In the genomic region with DNA sequence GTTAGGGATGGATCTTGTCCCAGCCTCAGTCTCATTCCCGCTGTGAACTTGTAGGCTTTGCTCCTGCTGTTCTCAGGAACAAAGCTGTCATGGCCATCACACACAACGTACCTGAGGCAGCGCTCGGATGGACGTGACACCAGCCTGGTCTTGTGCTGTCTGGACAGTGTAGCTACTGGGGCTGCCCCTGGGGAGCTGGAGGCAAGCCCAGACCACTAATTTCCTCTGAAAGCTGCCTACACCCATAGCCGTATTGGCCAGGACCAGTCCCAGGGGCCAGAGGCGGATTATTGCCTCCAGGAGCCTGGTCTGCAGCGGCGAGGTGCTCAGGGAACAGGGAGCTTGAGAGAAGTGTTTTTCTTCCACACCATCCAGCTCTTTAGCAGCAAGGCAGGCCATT, we compare ENCODE assay signal across 15 cellular contexts.
"Had no signal": no experiment of that assay in that cellular context is flagged by ENCODE, and none has a peak within 500 bp of the region (broad histone marks: within the 10 kb centered on the region; RNA-seq: fewer than 3 reads in every experiment).

No MANE protein-coding gene starts in this region.

- H3K9me3 Mint-ChIP-seq: activated naive CD4-positive, alpha-beta T cell treated with anti-CD3 and anti-CD28 coated beads for 36 hours; activated T-helper 1 cell treated with anti-CD3 and anti-CD28 coated beads, Interleukin-12 subunit alpha, Interleukin-12 subunit beta, Interleukin-2, Interleukin-4 antibody, amounts not matched to agents 30 ng/mL and 10 ng/mL and 1 ng/mL, durations not matched to agents 14 hours and 24 hours and 36 hours; neural crest cell; stimulated activated naive CD8-positive, alpha-beta T cell treated with anti-CD3 and anti-CD28 coated beads, Interleukin-15, Interleukin-2, amounts not matched to agents 100 ng/mL and 50 ng/mL, for 24 hours had no signal

- FAIRE-seq: islet of Langerhans had no signal

- DNase-seq: activated CD4-positive, alpha-beta T cell treated with anti-CD3 and anti-CD28 coated beads, Interleukin-2, amount 50 U/mL, for 48 hours; activated CD4-positive, CD25-positive, alpha-beta regulatory T cell; activated naive CD4-positive, alpha-beta T cell treated with anti-CD3 and anti-CD28 coated beads for 36 hours; effector memory CD4-positive, alpha-beta T cell; ovary; stimulated activated CD4-positive, alpha-beta T cell treated with anti-CD3 and anti-CD28 coated beads, Interleukin-15, amount 100 ng/mL, for 24 hours; stimulated activated CD4-positive, alpha-beta T cell treated with anti-CD3 and anti-CD28 coated beads, Interleukin-4, amount 100 ng/mL, for 24 hours; T-helper 17 cell; testis had no signal

- H3K4me1 ChIP-seq: testis had no signal

- H3K27ac Mint-ChIP-seq: activated naive CD4-positive, alpha-beta T cell treated with anti-CD3 and anti-CD28 coated beads for 36 hours; activated T-helper 1 cell treated with anti-CD3 and anti-CD28 coated beads, Interleukin-12 subunit alpha, Interleukin-12 subunit beta, Interleukin-2, Interleukin-4 antibody, amounts not matched to agents 30 ng/mL and 10 ng/mL and 1 ng/mL, durations not matched to agents 14 hours and 24 hours and 36 hours; T-helper 17 cell had no signal

- H3K27me3 Mint-ChIP-seq: stimulated activated naive CD8-positive, alpha-beta T cell treated with anti-CD3 and anti-CD28 coated beads, Interleukin-15, Interleukin-2, amounts not matched to agents 100 ng/mL and 50 ng/mL, for 24 hours; T-helper 17 cell had no signal

- H3K27ac ChIP-seq: coronary artery, epithelial cell of prostate, ovary, testis had no signal

- H3K36me3 ChIP-seq: ovary had no signal

- H3K27me3 ChIP-seq: ovary, testis had no signal

- H3K4me3 ChIP-seq: coronary artery, ovary, testis had no signal

- ATAC-seq: T-helper 17 cell had no signal

- H3K9me3 ChIP-seq: ovary, testis had no signal

- H3K4me3 Mint-ChIP-seq: activated naive CD4-positive, alpha-beta T cell treated with anti-CD3 and anti-CD28 coated beads for 36 hours; activated T-helper 1 cell treated with anti-CD3 and anti-CD28 coated beads, Interleukin-12 subunit alpha, Interleukin-12 subunit beta, Interleukin-2, Interleukin-4 antibody, amounts not matched to agents 30 ng/mL and 10 ng/mL and 1 ng/mL, durations not matched to agents 14 hours and 24 hours and 36 hours; neural crest cell; stimulated activated naive CD8-positive, alpha-beta T cell treated with anti-CD3 and anti-CD28 coated beads, Interleukin-15, Interleukin-2, amounts not matched to agents 100 ng/mL and 50 ng/mL, for 24 hours; T-helper 17 cell had no signal
